8 cellular contexts compared by ENCODE assay signal in the genomic region with DNA sequence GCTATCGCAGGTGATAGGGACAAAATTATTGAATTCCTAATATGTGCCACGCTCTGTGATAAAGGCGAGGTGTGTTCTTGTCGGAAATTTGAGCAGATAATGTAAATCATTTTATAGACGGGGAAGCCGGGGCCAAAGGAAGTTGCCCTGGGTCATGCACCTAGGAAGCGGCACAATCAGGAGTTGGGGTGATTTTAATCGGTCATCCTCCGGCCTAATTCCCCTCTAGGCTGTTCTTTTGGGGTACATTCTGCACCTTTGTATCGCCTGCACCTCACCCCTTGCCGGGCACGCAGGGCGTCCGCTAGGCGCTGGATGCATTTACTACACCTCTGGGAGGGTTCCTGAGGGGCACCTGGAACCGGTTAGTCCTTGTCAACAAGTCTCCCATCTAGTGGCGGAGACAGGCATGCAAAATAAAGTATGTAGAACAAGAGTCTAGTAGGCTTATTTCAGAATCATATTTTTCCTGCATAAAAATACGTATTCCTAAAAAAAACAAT. TPM values are rescaled to one million over a fixed set of nuclear protein-coding genes. Genes with fewer than 3 reads are reported as not detected.
A peak's percentile ranks its signal among the peaks of the same experiment; 100 is the strongest.
DNase-seq lines count a peak whose midpoint lies in the region; ATAC-seq and TF ChIP-seq lines count a peak whose summit lies in the region.

No MANE protein-coding gene starts in this region.

- 4% methylated on average over 18 of the region's 18 CpGs for WGBS in hepatocyte (ENCODE audit: low lambda C conversion rate, missing lambda C conversion rate)

- ATAC-seq in GM19452 (IDR thresholded peaks at IDR 0.05; ENCODE audit: unreplicated experiment) (peak; percentile 42), RWPE2 (ENCODE audit: low read depth) (peak; percentile 54), HG02970 (IDR thresholded peaks at IDR 0.05; ENCODE audit: low FRiP score, unreplicated experiment) (no peak)

- H3K27ac ChIP-seq in HL-60 (replicated peaks) (peak overlapping the region; percentile 54), RWPE2 (ENCODE audit: poor library complexity, severe bottlenecking) (peak overlapping the region; percentile 8), hepatocyte (no peak overlapping the region)

- H4K20me1 ChIP-seq in hepatocyte (ENCODE audit: insufficient read depth, poor library complexity, severe bottlenecking), result peaks cover 12% of the 10 kb centered on the region

- DNase-seq in DMS114 treated with DMSO at 0.1 percent for 48 hours (lab: John Stamatoyannopoulos, UW; ENCODE audit: unreplicated experiment) (peak; percentile 28), HL-60 (ENCODE audit: low read depth in 1 of 2, low spot score in 1 of 2) (peak; percentile 56 to 68), RWPE2 (ENCODE audit: low spot score) (no peak), amniotic stem cell (lab: John Stamatoyannopoulos, UW) (peak; percentile 27), hepatocyte (ENCODE audit: low spot score) (peak; percentile 78), skeletal muscle cell (ENCODE audit: low read depth) (no peak)

- TF ChIP-seq CTCF in HL-60 (IDR thresholded peaks at IDR 0.05; ENCODE audit: insufficient read depth, low read length) (peak; percentile 15), RWPE2 (IDR thresholded peaks at IDR 0.05; ENCODE audit: poor library complexity, severe bottlenecking) (peak; percentile 44), hepatocyte (IDR thresholded peaks at IDR 0.05; ENCODE audit: poor library complexity) (peak; percentile 42)

- H3K9me3 ChIP-seq in RWPE2 (ENCODE audit: severe bottlenecking) (no peaks in the 10 kb centered on the region), hepatocyte (ENCODE audit: low read depth) (no peaks in the 10 kb centered on the region)

- peaks cover 24% of the 10 kb centered on the region for H3K79me2 ChIP-seq in hepatocyte

- H3K4me3 ChIP-seq in HL-60 (replicated peaks; ENCODE audit: insufficient read depth, low read length) (peak overlapping the region; percentile 88), RWPE2 (ENCODE audit: severe bottlenecking) (peak overlapping the region; percentile 97), hepatocyte (peak overlapping the region; percentile 74), skeletal muscle cell (ENCODE audit: low read depth, low read length) (peak overlapping the region; percentile 90)

- H3K36me3 ChIP-seq in RWPE2 (ENCODE audit: low read depth), result peaks cover 25% of the 10 kb centered on the region
- no peaks in the 10 kb centered on the region for H3K36me3 ChIP-seq in hepatocyte (replicated peaks; ENCODE audit: insufficient read depth, low read depth)

- H3K4me1 ChIP-seq in RWPE2 (ENCODE audit: insufficient read depth, poor library complexity, severe bottlenecking) (peaks cover 10% of the 10 kb centered on the region), hepatocyte (ENCODE audit: insufficient read depth) (peaks cover 12% of the 10 kb centered on the region)

- peak overlapping the region; percentile 94 for H2AFZ ChIP-seq in hepatocyte

- H3K9me2 ChIP-seq in hepatocyte (replicated peaks; ENCODE audit: insufficient read depth), result no peaks in the 10 kb centered on the region

- no peaks in the 10 kb centered on the region for H3K27me3 ChIP-seq in HL-60 (ENCODE audit: insufficient read depth, poor library complexity, severe bottlenecking)
- H3K27me3 ChIP-seq in RWPE2 (ENCODE audit: insufficient read depth, poor library complexity, severe bottlenecking), result no peaks in the 10 kb centered on the region
- H3K27me3 ChIP-seq in hepatocyte, result no peaks in the 10 kb centered on the region

- peak overlapping the region; percentile 93 for H3K4me2 ChIP-seq in hepatocyte

RNA-seq across cellular contexts. Expression of gene TEX261, which starts 0.6 kb away (rescaled TPM):
- total RNA-seq in hepatocyte, result 62.6 and 81.0 TPM in 2 replicates
- 39.5 and 41.5 TPM in 2 replicates for polyA plus RNA-seq in hepatocyte

RNA-seq across cellular contexts. Expression of gene ANKRD53, which starts 16.8 kb away (rescaled TPM):
- total RNA-seq in hepatocyte, result 0.48 and 0.97 TPM in 2 replicates
- 3.4 and 4.7 TPM in 2 replicates for polyA plus RNA-seq in hepatocyte

RNA-seq across cellular contexts. Expression of gene ATP6V1B1, which starts 59.6 kb away (rescaled TPM):
- 0.84 and 1.7 TPM in 2 replicates for total RNA-seq in hepatocyte
- 2.9 and 4.0 TPM in 2 replicates for polyA plus RNA-seq in hepatocyte

Comparison
In these comparisons a context has a peak if more than half of its experiments do, and no peak if none do; other contexts are left out.
1. DNase-seq: peak in DMS114 treated with DMSO at 0.1 percent for 48 hours (single experiment), HL-60 (2 of 2), amniotic stem cell (single experiment) and hepatocyte (single experiment); none in RWPE2 (single experiment) and skeletal muscle cell (single experiment).
2. Peak in every context shown above with its lines, with median percentiles within 50 percentile points of each other: H3K4me3 ChIP-seq and CTCF ChIP-seq.